9 cellular contexts compared by ENCODE assay signal in the genomic region with DNA sequence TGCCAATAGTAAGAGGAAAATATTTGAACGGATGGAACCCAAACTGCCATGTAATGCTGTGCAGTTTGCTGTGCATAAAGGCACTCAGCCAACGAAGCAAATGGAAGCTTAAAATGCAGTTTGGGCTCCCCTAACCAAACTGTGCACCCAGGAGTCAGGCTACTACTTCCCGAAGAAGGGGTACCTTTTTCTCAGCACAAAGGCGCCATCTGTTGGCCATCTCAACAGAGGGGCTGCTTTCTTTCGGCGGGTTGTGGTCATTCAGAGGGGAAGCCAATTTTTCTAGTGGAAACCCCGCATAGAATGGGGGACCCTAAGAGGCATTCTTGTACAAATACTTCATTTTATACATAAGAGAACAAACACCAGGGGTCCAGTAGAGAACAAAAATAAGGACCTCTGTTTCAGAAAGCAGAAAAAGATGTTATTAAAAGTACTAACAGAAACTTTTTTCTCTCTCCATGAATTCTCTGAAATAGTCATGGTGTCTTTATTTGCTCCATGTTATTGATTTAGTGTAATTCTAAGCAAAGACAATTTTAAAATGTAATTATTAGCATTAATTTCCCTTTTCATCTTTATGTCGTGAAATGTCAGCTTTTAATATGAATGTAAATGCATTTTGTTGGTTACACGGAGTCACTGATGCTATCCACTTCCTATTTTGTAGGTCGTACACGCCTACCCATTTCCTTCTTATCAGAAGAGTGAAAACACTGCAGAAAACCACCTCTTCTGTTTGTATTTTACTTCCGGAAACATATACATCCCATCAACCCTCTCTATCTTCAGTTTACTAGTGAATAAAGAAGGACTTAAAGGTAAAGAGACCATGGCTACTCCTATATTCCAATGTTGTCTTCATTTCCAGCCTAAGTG.
DNase-seq lines count a peak whose midpoint lies in the region; ATAC-seq and TF ChIP-seq lines count a peak whose summit lies in the region.
"Had no signal": no experiment of that assay in that cellular context is flagged by ENCODE, and none has a peak within 500 bp of the region (broad histone marks: within the 10 kb centered on the region; RNA-seq: fewer than 3 reads in every experiment).

No MANE protein-coding gene starts in this region.

- H3K27ac Mint-ChIP-seq in brain: peak overlapping the region in 1 of 5 experiments; percentile 51

- peak overlapping the region in 1 of 5 experiments; percentile 33 for H3K4me3 Mint-ChIP-seq in brain

- peaks cover 3% of the 10 kb centered on the region for H3K27me3 Mint-ChIP-seq in brain

- H3K4me1 ChIP-seq in upper lobe of right lung: no peaks in the 10 kb centered on the region
- H3K4me1 ChIP-seq: HAP-1 had no signal

- no peaks in the 10 kb centered on the region for H3K36me3 Mint-ChIP-seq in brain

- peak; percentile 79 for ATAC-seq in upper lobe of right lung
- no peak for ATAC-seq in GM19035 (IDR thresholded peaks at IDR 0.05; ENCODE audit: unreplicated experiment)
- ATAC-seq in omental fat pad (ENCODE audit: low FRiP score): no peak

- in situ Hi-C loops in GM13976 (cut with MboI; ENCODE audit: low sequenced_read_pairs, unreplicated experiment): no loop called here

- H3K27ac ChIP-seq in upper lobe of right lung: no peak overlapping the region

- H3K4me1 Mint-ChIP-seq in brain: peaks cover 20% of the 10 kb centered on the region

- intact Hi-C loops in upper lobe of right lung (cut with DNase I): no loop called here

- H3K36me3 ChIP-seq in upper lobe of right lung: no peaks in the 10 kb centered on the region
- H3K36me3 ChIP-seq: HAP-1 had no signal

- H3K4me3 ChIP-seq in AG09309 (ENCODE audit: control insufficient read depth, low read depth, low read length) (no peak overlapping the region), upper lobe of right lung (no peak overlapping the region)
- H3K4me3 ChIP-seq: HAP-1 had no signal

- H3K27me3 ChIP-seq in upper lobe of right lung: no peaks in the 10 kb centered on the region

- DNase-seq in AG09309 (ENCODE audit: low read depth) (no peak), GM13976 (ENCODE audit: low spot score) (peak; percentile 41), NCI-H524 (lab: John Stamatoyannopoulos, UW) (peak; percentile 65 to 84), kidney tubule cell (ENCODE audit: low spot score) (peak; percentile 44), upper lobe of right lung (peak; percentile 62), omental fat pad (ENCODE audit: low spot score) (no peak)

- no peaks in the 10 kb centered on the region for H3K9me3 Mint-ChIP-seq in brain

- no peaks in the 10 kb centered on the region for H3K9me3 ChIP-seq in upper lobe of right lung
- H3K9me3 ChIP-seq: HAP-1 had no signal

- TF ChIP-seq CTCF in AG09309 (IDR thresholded peaks at IDR 0.05; ENCODE audit: control insufficient read depth, insufficient read depth, low read depth, low read length, missing control alignments) (peak; percentile 46), GM13976 (IDR thresholded peaks at IDR 0.05; ENCODE audit: borderline replicate concordance, control extremely low read depth, extremely low read depth, insufficient read depth, missing control alignments) (peak; percentile 40), brain (conservative IDR thresholded peaks at IDR 0.05) (peak; percentile 64 to 80), upper lobe of right lung (IDR thresholded peaks at IDR 0.05) (peak; percentile 58), omental fat pad (IDR thresholded peaks at IDR 0.05) (no peak)

Comparison
In these comparisons a context has a peak if more than half of its experiments do, and no peak if none do; other contexts are left out.
1. DNase-seq: peak in GM13976 (single experiment), NCI-H524 (2 of 2), kidney tubule cell (single experiment) and upper lobe of right lung (single experiment); none in AG09309 (single experiment) and omental fat pad (single experiment).
2. CTCF ChIP-seq: peak in AG09309 (single experiment), GM13976 (single experiment), brain (2 of 2) and upper lobe of right lung (single experiment); none in omental fat pad (0 of 3).